Comparison of ENCODE assay signal across 8 cellular contexts in genomic region chr20:31968299-31969126, GRCh38.
DNase-seq lines count a peak whose midpoint lies in the region; ATAC-seq and TF ChIP-seq lines count a peak whose summit lies in the region.

No MANE protein-coding gene starts in this region.

- peak; percentile 94 for DNase-seq in GM10266 (ENCODE audit: extremely low spot score)
- peak; percentile 51 for DNase-seq in KG1 (lab: John Stamatoyannopoulos, UW)
- DNase-seq in activated CD4-positive, CD25-positive, alpha-beta regulatory T cell treated with anti-CD3 and anti-CD28 coated beads, Interleukin-2, amount 50 U/mL, for 72 hours: peak; percentile 86
- peak; percentile 58 to 73 for DNase-seq in cardiac fibroblast (ENCODE audit: low read depth in 2 of 2)
- peak; percentile 66 for DNase-seq in inferior parietal cortex (ENCODE audit: extremely low spot score)
- DNase-seq in stimulated activated CD4-positive, alpha-beta T cell treated with anti-CD3 and anti-CD28 coated beads, Interleukin-15, amount 100 ng/mL, for 24 hours: peak; percentile 83

- ATAC-seq in HG03196 (IDR thresholded peaks at IDR 0.05; ENCODE audit: unreplicated experiment) (no peak), GM18520 (IDR thresholded peaks at IDR 0.05; ENCODE audit: unreplicated experiment) (no peak)

- TF ChIP-seq CTCF in GM10266 (IDR thresholded peaks at IDR 0.05; ENCODE audit: control insufficient read depth, insufficient read depth, low read depth, missing control alignments): no peak
- TF ChIP-seq CTCF in cardiac fibroblast (IDR thresholded peaks at IDR 0.05; ENCODE audit: low read depth, low read length): no peak

- no peak overlapping the region for H3K4me3 ChIP-seq in cardiac fibroblast (replicated peaks in 1 of 2; ENCODE audit: low read depth in 2 of 2, low read length in 2 of 2)
